In genomic region chr1:154386643-154387352, GRCh38 we compare ENCODE assay signal across 9 cellular contexts.
A peak's percentile ranks its signal among the peaks of the same experiment; 100 is the strongest.
DNase-seq lines count a peak whose midpoint lies in the region; ATAC-seq and TF ChIP-seq lines count a peak whose summit lies in the region.
"Had no signal": no experiment of that assay in that cellular context is flagged by ENCODE, and none has a peak within 500 bp of the region (broad histone marks: within the 10 kb centered on the region; RNA-seq: fewer than 3 reads in every experiment).

No MANE protein-coding gene starts in this region.

- no peak overlapping the region for H3K4me3 ChIP-seq in neutrophil (ENCODE audit: low read depth in 1 of 2, low read length in 1 of 2)
- H3K4me3 ChIP-seq: cardiac muscle cell had no signal

- no peaks in the 10 kb centered on the region for H3K36me3 ChIP-seq in neutrophil
- H3K36me3 ChIP-seq: cardiac muscle cell had no signal

- CTCF ChIA-PET in GM10248 (lab: Yijun Ruan, JAX) = interaction anchor here (0.6 to 2.5 kb wide), 11 partner anchors 11 to 64 kb away, joined by 3 to 9 read pairs (median 5); partner anchors contain the start of gene IL6R

- no peaks in the 10 kb centered on the region for H3K27me3 ChIP-seq in neutrophil
- H3K27me3 ChIP-seq: cardiac muscle cell had no signal

- H3K4me1 ChIP-seq in neutrophil (ENCODE audit: control insufficient read depth in 1 of 2, insufficient read depth in 1 of 2, low read depth in 1 of 2, low read length in 1 of 2) = peaks cover 50 to 56% of the 10 kb centered on the region in 2 experiments

- TF ChIP-seq CTCF in GM10266 (IDR thresholded peaks at IDR 0.05; ENCODE audit: control insufficient read depth, insufficient read depth, low read depth, missing control alignments) = no peak
- no peak for TF ChIP-seq CTCF in neutrophil (IDR thresholded peaks at IDR 0.05)
- TF ChIP-seq CTCF in GM10248 (IDR thresholded peaks at IDR 0.05; ENCODE audit: control extremely low read depth, extremely low read depth, low read depth, missing control alignments) = no peak

- peak overlapping the region; percentile 84 for H3K27ac ChIP-seq in neutrophil
- H3K27ac ChIP-seq: cardiac muscle cell had no signal

- POLR2A ChIA-PET in GM10248 (lab: Yijun Ruan, JAX) = interaction anchor here (0.5 to 0.6 kb wide), 4 partner anchors 24 to 192 kb away, joined by 3 to 6 read pairs (median 4); no protein-coding TSS in a partner anchor

- peak; percentile 77 for ATAC-seq in HG03520 (IDR thresholded peaks at IDR 0.05; ENCODE audit: unreplicated experiment)

- H3K9me3 ChIP-seq in neutrophil = no peaks in the 10 kb centered on the region

- peak; percentile 77 for DNase-seq in GM10266 (ENCODE audit: extremely low spot score)
- DNase-seq in activated CD8-positive, alpha-beta memory T cell treated with anti-CD3 and anti-CD28 coated beads, Interleukin-2, amount 50 U/mL, for 48 hours = peak; percentile 88
- DNase-seq in GM10248 (ENCODE audit: extremely low spot score) = no peak
- DNase-seq in foreskin melanocyte = no peak
- DNase-seq in glomerular visceral epithelial cell (ENCODE audit: extremely low spot score) = no peak
- no peak for DNase-seq in NCI-H345 (lab: John Stamatoyannopoulos, UW)

Comparison
In these comparisons a context has a peak if more than half of its experiments do, and no peak if none do; other contexts are left out.
1. DNase-seq: peak in GM10266 (single experiment) and activated CD8-positive, alpha-beta memory T cell treated with anti-CD3 and anti-CD28 coated beads, Interleukin-2, amount 50 U/mL, for 48 hours (single experiment); none in GM10248 (single experiment), foreskin melanocyte (single experiment), glomerular visceral epithelial cell (single experiment) and NCI-H345 (single experiment).